ENCODE assay signal across 27 cellular contexts in the genomic region with DNA sequence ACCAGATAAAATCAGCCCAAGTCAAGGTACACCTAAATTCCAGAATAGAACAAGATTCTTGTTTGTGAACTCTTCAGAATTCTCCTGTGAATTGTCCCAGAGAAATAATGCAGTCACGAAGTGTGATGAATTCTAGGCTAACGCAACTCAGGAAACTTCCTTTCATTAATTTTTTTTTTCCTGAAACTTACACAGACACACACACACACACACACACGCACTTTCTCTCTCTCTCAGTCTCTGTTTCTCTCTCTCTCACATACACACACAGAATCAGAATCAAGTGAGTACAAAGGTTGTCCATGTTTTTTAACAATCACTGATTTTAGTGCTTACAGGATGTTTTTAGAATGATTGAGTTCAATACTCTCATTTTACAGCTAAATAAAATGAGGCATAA.
"Had no signal": no experiment of that assay in that cellular context is flagged by ENCODE, and none has a peak within 500 bp of the region (broad histone marks: within the 10 kb centered on the region; RNA-seq: fewer than 3 reads in every experiment).

No MANE protein-coding gene starts in this region.

- H3K79me2 ChIP-seq: hepatocyte had no signal

- H3K4me1 Mint-ChIP-seq: activated naive CD4-positive, alpha-beta T cell treated with anti-CD3 and anti-CD28 coated beads, Interleukin-2, amount 50 U/mL, for 24 hours; WTC11 had no signal

- H3K4me1 ChIP-seq: right lobe of liver had no signal

- H3K27ac Mint-ChIP-seq: activated CD4-positive, alpha-beta memory T cell treated with anti-CD3 and anti-CD28 coated beads, Interleukin-2, amount 10 ng/mL, durations not matched to agents 7 days and 5 days; activated CD4-positive, alpha-beta T cell treated with anti-CD3 and anti-CD28 coated beads, Interleukin-2, amount 10 ng/mL, durations not matched to agents 7 days and 5 days; activated naive CD4-positive, alpha-beta T cell treated with anti-CD3 and anti-CD28 coated beads, Interleukin-2, amount 50 U/mL, for 24 hours; activated naive CD8-positive, alpha-beta T cell treated with anti-CD3 and anti-CD28 coated beads, Interleukin-2, amount 50 U/mL, for 24 hours; activated T-cell treated with anti-CD3 and anti-CD28 coated beads, Interleukin-2, amount 50 U/mL, for 24 hours; naive thymus-derived CD4-positive, alpha-beta T cell; stimulated activated effector memory CD8-positive, alpha-beta T cell treated with anti-CD3 and anti-CD28 coated beads, Interleukin-12 subunit alpha, Interleukin-12 subunit beta, amount 100 ng/mL, for 72 hours; stimulated activated naive CD8-positive, alpha-beta T cell treated with anti-CD3 and anti-CD28 coated beads, Interleukin-15, Interleukin-2, amounts not matched to agents 100 ng/mL and 50 ng/mL, for 24 hours; WTC11 had no signal

- H3K4me2 ChIP-seq: hepatocyte had no signal

- H3K9me3 ChIP-seq: gastrocnemius medialis, right lobe of liver, upper lobe of left lung, vagina had no signal

- H3K9me3 Mint-ChIP-seq: activated CD4-positive, alpha-beta T cell treated with anti-CD3 and anti-CD28 coated beads, Interleukin-2, amount 10 ng/mL, durations not matched to agents 7 days and 5 days; activated naive CD4-positive, alpha-beta T cell treated with anti-CD3 and anti-CD28 coated beads, Interleukin-2, amount 50 U/mL, for 24 hours; activated naive CD8-positive, alpha-beta T cell treated with anti-CD3 and anti-CD28 coated beads, Interleukin-2, amount 50 U/mL, for 24 hours; activated T-cell treated with anti-CD3 and anti-CD28 coated beads, Interleukin-2, amount 50 U/mL, for 24 hours; central memory CD8-positive, alpha-beta T cell; stimulated activated effector memory CD8-positive, alpha-beta T cell treated with anti-CD3 and anti-CD28 coated beads, Interleukin-12 subunit alpha, Interleukin-12 subunit beta, amount 100 ng/mL, for 72 hours; stimulated activated naive CD8-positive, alpha-beta T cell treated with anti-CD3 and anti-CD28 coated beads, Interleukin-15, Interleukin-2, amounts not matched to agents 100 ng/mL and 50 ng/mL, for 24 hours; WTC11 had no signal

- H3K27ac ChIP-seq: gastrocnemius medialis, hepatocyte, right lobe of liver, skin epidermis, upper lobe of left lung, vagina had no signal

- H3K4me3 Mint-ChIP-seq: activated CD4-positive, alpha-beta memory T cell treated with anti-CD3 and anti-CD28 coated beads, Interleukin-2, amount 10 ng/mL, durations not matched to agents 7 days and 5 days; activated CD4-positive, alpha-beta T cell treated with anti-CD3 and anti-CD28 coated beads, Interleukin-2, amount 10 ng/mL, durations not matched to agents 7 days and 5 days; activated naive CD4-positive, alpha-beta T cell treated with anti-CD3 and anti-CD28 coated beads, Interleukin-2, amount 50 U/mL, for 24 hours; activated naive CD8-positive, alpha-beta T cell treated with anti-CD3 and anti-CD28 coated beads, Interleukin-2, amount 50 U/mL, for 24 hours; activated T-cell treated with anti-CD3 and anti-CD28 coated beads, Interleukin-2, amount 50 U/mL, for 24 hours; central memory CD8-positive, alpha-beta T cell; naive thymus-derived CD4-positive, alpha-beta T cell; stimulated activated effector memory CD8-positive, alpha-beta T cell treated with anti-CD3 and anti-CD28 coated beads, Interleukin-12 subunit alpha, Interleukin-12 subunit beta, amount 100 ng/mL, for 72 hours; stimulated activated naive CD8-positive, alpha-beta T cell treated with anti-CD3 and anti-CD28 coated beads, Interleukin-15, Interleukin-2, amounts not matched to agents 100 ng/mL and 50 ng/mL, for 24 hours; WTC11 had no signal

- H3K36me3 ChIP-seq: gastrocnemius medialis, right lobe of liver, upper lobe of left lung, vagina had no signal

- H3K27me3 Mint-ChIP-seq: activated CD4-positive, alpha-beta memory T cell treated with anti-CD3 and anti-CD28 coated beads, Interleukin-2, amount 10 ng/mL, durations not matched to agents 7 days and 5 days; activated naive CD4-positive, alpha-beta T cell treated with anti-CD3 and anti-CD28 coated beads, Interleukin-2, amount 50 U/mL, for 24 hours; activated naive CD8-positive, alpha-beta T cell treated with anti-CD3 and anti-CD28 coated beads, Interleukin-2, amount 50 U/mL, for 24 hours; activated T-cell treated with anti-CD3 and anti-CD28 coated beads, Interleukin-2, amount 50 U/mL, for 24 hours; central memory CD8-positive, alpha-beta T cell; stimulated activated naive CD8-positive, alpha-beta T cell treated with anti-CD3 and anti-CD28 coated beads, Interleukin-15, Interleukin-2, amounts not matched to agents 100 ng/mL and 50 ng/mL, for 24 hours had no signal

- H2AFZ ChIP-seq: hepatocyte had no signal

- DNase-seq: activated CD4-positive, alpha-beta memory T cell treated with anti-CD3 and anti-CD28 coated beads, Interleukin-2, amount 10 ng/mL, durations not matched to agents 7 days and 5 days; activated CD4-positive, alpha-beta T cell treated with anti-CD3 and anti-CD28 coated beads for 1 hour; activated CD4-positive, alpha-beta T cell treated with anti-CD3 and anti-CD28 coated beads, Interleukin-2, amount 10 ng/mL, durations not matched to agents 7 days and 5 days; activated CD8-positive, alpha-beta memory T cell treated with anti-CD3 and anti-CD28 coated beads, Interleukin-2, amount 50 U/mL, for 48 hours; activated gamma-delta T cell treated with Interleukin-2 at 50 U/mL for 16 hours; activated naive CD8-positive, alpha-beta T cell treated with anti-CD3 and anti-CD28 coated beads, Interleukin-2, amount 50 U/mL, for 24 hours; activated T-cell treated with anti-CD3 and anti-CD28 coated beads, Interleukin-2, amount 50 U/mL, for 24 hours; amygdala; effector CD8-positive, alpha-beta T cell; gastrocnemius medialis; islet precursor cell; left cardiac atrium; left ventricle myocardium superior; midbrain; naive thymus-derived CD4-positive, alpha-beta T cell; right lobe of liver; stimulated activated CD4-positive, alpha-beta T cell treated with anti-CD3 and anti-CD28 coated beads, Interleukin-4, amount 100 ng/mL, for 24 hours; T-helper 2 cell; upper lobe of left lung had no signal

- H3K4me3 ChIP-seq: gastrocnemius medialis, hepatocyte, right lobe of liver, skin epidermis, upper lobe of left lung, vagina had no signal

- H3K36me3 Mint-ChIP-seq: activated naive CD4-positive, alpha-beta T cell treated with anti-CD3 and anti-CD28 coated beads, Interleukin-2, amount 50 U/mL, for 24 hours; stimulated activated effector memory CD8-positive, alpha-beta T cell treated with anti-CD3 and anti-CD28 coated beads, Interleukin-12 subunit alpha, Interleukin-12 subunit beta, amount 100 ng/mL, for 72 hours; WTC11 had no signal

- H3K27me3 ChIP-seq: gastrocnemius medialis, hepatocyte, right lobe of liver, upper lobe of left lung, vagina had no signal
